ENCODE assay signal across 26 cellular contexts in genomic region chr9:89711866-89712265, GRCh38.
"Had no signal": no experiment of that assay in that cellular context is flagged by ENCODE, and none has a peak within 500 bp of the region (broad histone marks: within the 10 kb centered on the region; RNA-seq: fewer than 3 reads in every experiment).

No MANE protein-coding gene starts in this region.

- H3K36me3 ChIP-seq: ascending aorta, heart left ventricle, neural progenitor cell, suprapubic skin, tibial artery had no signal

- H3K9me3 ChIP-seq: ascending aorta, heart left ventricle, suprapubic skin, tibial artery had no signal

- H3K27ac Mint-ChIP-seq: activated CD8-positive, alpha-beta T cell treated with anti-CD3 and anti-CD28 coated beads for 36 hours; activated naive CD4-positive, alpha-beta T cell treated with anti-CD3 and anti-CD28 coated beads, Interleukin-2, amount 50 U/mL, for 72 hours; effector memory CD8-positive, alpha-beta T cell; naive thymus-derived CD8-positive, alpha-beta T cell; neural progenitor cell had no signal

- H3K4me1 Mint-ChIP-seq: neural progenitor cell had no signal

- DNase-seq: activated CD4-positive, alpha-beta T cell treated with anti-CD3 and anti-CD28 coated beads for 48 hours; activated CD8-positive, alpha-beta T cell treated with anti-CD3 and anti-CD28 coated beads for 36 hours; activated naive CD4-positive, alpha-beta T cell; activated T-cell treated with anti-CD3 and anti-CD28 coated beads, Interleukin-2, amount 50 U/mL, for 4 hours; effector memory CD8-positive, alpha-beta T cell; foreskin fibroblast; heart left ventricle; hypothalamus; immature natural killer cell; kidney; left colon; midbrain; naive thymus-derived CD8-positive, alpha-beta T cell; right cardiac atrium; stimulated activated CD4-positive, alpha-beta T cell treated with anti-CD3 and anti-CD28 coated beads, Interleukin-15, amount 100 ng/mL, for 24 hours; stimulated activated CD4-positive, alpha-beta T cell treated with anti-CD3 and anti-CD28 coated beads, Interleukin-2, amount 100 ng/mL, for 24 hours; stimulated activated naive CD4-positive, alpha-beta T cell; T-helper 9 cell; tibial artery had no signal

- ATAC-seq: activated CD8-positive, alpha-beta T cell treated with anti-CD3 and anti-CD28 coated beads for 36 hours; activated naive CD4-positive, alpha-beta T cell treated with anti-CD3 and anti-CD28 coated beads, Interleukin-2, amount 50 U/mL, for 72 hours; activated T-cell treated with anti-CD3 and anti-CD28 coated beads, Interleukin-2, amount 50 U/mL, for 4 hours; effector memory CD8-positive, alpha-beta T cell; left colon; naive thymus-derived CD8-positive, alpha-beta T cell; right cardiac atrium had no signal

- H3K9me3 Mint-ChIP-seq: activated CD8-positive, alpha-beta T cell treated with anti-CD3 and anti-CD28 coated beads for 36 hours; activated T-cell treated with anti-CD3 and anti-CD28 coated beads, Interleukin-2, amount 50 U/mL, for 4 hours; effector memory CD8-positive, alpha-beta T cell; immature natural killer cell; naive thymus-derived CD8-positive, alpha-beta T cell; neural progenitor cell had no signal

- H3K36me3 Mint-ChIP-seq: brain; immature natural killer cell; naive thymus-derived CD8-positive, alpha-beta T cell; neural progenitor cell had no signal

- H3K9ac ChIP-seq: neural progenitor cell had no signal

- H3K4me3 Mint-ChIP-seq: activated CD8-positive, alpha-beta T cell treated with anti-CD3 and anti-CD28 coated beads for 36 hours; activated T-cell treated with anti-CD3 and anti-CD28 coated beads, Interleukin-2, amount 50 U/mL, for 4 hours; brain; effector memory CD8-positive, alpha-beta T cell; immature natural killer cell; naive thymus-derived CD8-positive, alpha-beta T cell; neural progenitor cell had no signal

- H3K27me3 ChIP-seq: ascending aorta, heart left ventricle, neural progenitor cell, suprapubic skin, tibial artery had no signal

- H3K4me3 ChIP-seq: ascending aorta, coronary artery, heart left ventricle, neural progenitor cell, suprapubic skin, tibial artery had no signal

- H3K27me3 Mint-ChIP-seq: activated CD8-positive, alpha-beta T cell treated with anti-CD3 and anti-CD28 coated beads for 36 hours had no signal

- H3K4me1 ChIP-seq: ascending aorta, neural progenitor cell, suprapubic skin had no signal

- H3K27ac ChIP-seq: ascending aorta, coronary artery, neural progenitor cell, suprapubic skin, tibial artery, VCaP had no signal

- H3K4me2 ChIP-seq: neural progenitor cell had no signal

- H2AFZ ChIP-seq: neural progenitor cell had no signal
